ENCODE assay signal across 23 cellular contexts in genomic region chr2:181483221-181483620, GRCh38.
"Had no signal": no experiment of that assay in that cellular context is flagged by ENCODE, and none has a peak within 500 bp of the region (broad histone marks: within the 10 kb centered on the region; RNA-seq: fewer than 3 reads in every experiment).

No MANE protein-coding gene starts in this region.

- H3K27ac Mint-ChIP-seq: nephron, neural progenitor cell, type B pancreatic cell had no signal

- DNase-seq: dermis blood vessel endothelial cell; effector memory CD4-positive, alpha-beta T cell; erythroblast; esophagus squamous epithelium; head of caudate nucleus; right cardiac atrium; sigmoid colon; stimulated activated CD4-positive, alpha-beta T cell treated with anti-CD3 and anti-CD28 coated beads, Interleukin-2, amount 100 ng/mL, for 24 hours; stimulated activated CD4-positive, alpha-beta T cell treated with anti-CD3 and anti-CD28 coated beads, Interleukin-4, amount 100 ng/mL, for 24 hours; stimulated activated naive CD8-positive, alpha-beta T cell treated with anti-CD3 and anti-CD28 coated beads, Interleukin-15, Interleukin-2, amounts not matched to agents 100 U/mL and 50 U/mL, for 24 hours; substantia nigra; testis; tibial artery had no signal

- H3K4me3 Mint-ChIP-seq: memory B cell; nephron; neural progenitor cell; stimulated activated memory B cell treated with anti-CD40 and anti-IgM and Interleukin-4, amounts not matched to agents 10 μg/mL and 1 μg/mL and 100 μg/mL, for 72 hours; type B pancreatic cell had no signal

- H3K27me3 ChIP-seq: esophagus squamous epithelium, neural progenitor cell, sigmoid colon, testis, tibial artery had no signal

- H3K27me3 Mint-ChIP-seq: memory B cell; stimulated activated memory B cell treated with anti-CD40 and anti-IgM and Interleukin-4, amounts not matched to agents 10 μg/mL and 1 μg/mL and 100 μg/mL, for 72 hours had no signal

- H3K9me3 ChIP-seq: esophagus squamous epithelium, prostate gland, sigmoid colon, testis, tibial artery had no signal

- ATAC-seq: left lobe of liver; right cardiac atrium; stimulated activated memory B cell treated with anti-CD40 and anti-IgM and Interleukin-4, amounts not matched to agents 10 μg/mL and 1 μg/mL and 100 μg/mL, for 72 hours; stimulated activated naive CD8-positive, alpha-beta T cell treated with anti-CD3 and anti-CD28 coated beads, Interleukin-15, Interleukin-2, amounts not matched to agents 100 U/mL and 50 U/mL, for 24 hours had no signal

- H3K27ac ChIP-seq: coronary artery, esophagus squamous epithelium, neural progenitor cell, parathyroid adenoma, prostate gland, sigmoid colon, testis, tibial artery had no signal

- H3K4me1 ChIP-seq: esophagus squamous epithelium, neural progenitor cell, parathyroid adenoma, prostate gland, sigmoid colon, testis, tibial artery had no signal

- H3K9me3 Mint-ChIP-seq: memory B cell; nephron; neural progenitor cell; stimulated activated memory B cell treated with anti-CD40 and anti-IgM and Interleukin-4, amounts not matched to agents 10 μg/mL and 1 μg/mL and 100 μg/mL, for 72 hours; type B pancreatic cell had no signal

- H3K4me3 ChIP-seq: coronary artery, esophagus squamous epithelium, lung, neural progenitor cell, prostate gland, sigmoid colon, testis, tibial artery had no signal

- H3K4me1 Mint-ChIP-seq: nephron, neural progenitor cell had no signal

- H3K36me3 ChIP-seq: esophagus squamous epithelium, neural progenitor cell, prostate gland, sigmoid colon, tibial artery had no signal

- H3K36me3 Mint-ChIP-seq: neural progenitor cell, type B pancreatic cell had no signal
